6 cellular contexts compared by ENCODE assay signal in genomic region chr7:100217934-100218333, GRCh38. TPM values are rescaled to one million over a fixed set of nuclear protein-coding genes. Genes with fewer than 3 reads are reported as not detected.
DNase-seq lines count a peak whose midpoint lies in the region; ATAC-seq and TF ChIP-seq lines count a peak whose summit lies in the region.
"Not testable (repeated sequence)": the region's sequence is repeated elsewhere in the genome, so short reads cannot be mapped to it uniquely, and the experiment has no call there.

No MANE protein-coding gene starts in this region.

- peak overlapping the region in 1 of 2 donors; percentile 72 for H3K4me3 Mint-ChIP-seq in stimulated activated naive CD8-positive, alpha-beta T cell treated with anti-CD3 and anti-CD28 coated beads, Interleukin-15, amount 100 ng/mL, for 72 hours

- not testable (repeated sequence) for H3K18ac ChIP-seq in mesendoderm (ENCODE audit: low read length)

- not testable (repeated sequence) for H4K5ac ChIP-seq in mesendoderm (ENCODE audit: low read length)

- H3K4me2 ChIP-seq in Loucy (ENCODE audit: low read depth, low read length, poor library complexity, severe bottlenecking), result peak overlapping the region; percentile 34
- H3K4me2 ChIP-seq in mesendoderm (ENCODE audit: low read length), result not testable (repeated sequence)

- H2AFZ ChIP-seq in Loucy (ENCODE audit: low read length), result not testable (repeated sequence)

- DNase-seq in T1000 (lab: John Stamatoyannopoulos, UW) (peak; percentile 61), body of pancreas (peak; percentile 89 to 95 (median 90)), mesendoderm (peak; percentile 33)
- DNase-seq in stimulated activated naive CD8-positive, alpha-beta T cell treated with anti-CD3 and anti-CD28 coated beads, Interleukin-15, amount 100 ng/mL, for 72 hours, result peak; percentile 74 to 87

- peak; percentile 21 for ATAC-seq in GM18861 (IDR thresholded peaks at IDR 0.05; ENCODE audit: unreplicated experiment)
- peak; percentile 61 for ATAC-seq in body of pancreas
- peak; percentile 12 for ATAC-seq in stimulated activated naive CD8-positive, alpha-beta T cell treated with anti-CD3 and anti-CD28 coated beads, Interleukin-15, amount 100 ng/mL, for 72 hours

- H3K4me3 ChIP-seq in Loucy (ENCODE audit: low read length, poor library complexity, severe bottlenecking); body of pancreas; mesendoderm (ENCODE audit: low read length): not testable (repeated sequence)

- H3K79me1 ChIP-seq in mesendoderm (ENCODE audit: low read length), result not testable (repeated sequence)

- not testable (repeated sequence) for H2AK5ac ChIP-seq in mesendoderm (ENCODE audit: low read length)

- not testable (repeated sequence) for H3K9me2 ChIP-seq in Loucy (replicated peaks; ENCODE audit: low read depth, low read length)

- 0% methylated on average over 1 of the region's 5 CpGs; no CpG with 5 or more reads in 1 of the 2 donors for WGBS in body of pancreas, 2 donors
- WGBS in mesendoderm (ENCODE audit: extremely low coverage, insufficient coverage, low lambda C conversion rate), result no CpG with 5 or more reads among the region's 5 CpGs

- H2BK5ac ChIP-seq in mesendoderm (ENCODE audit: low read length), result not testable (repeated sequence)

- intact Hi-C loops in body of pancreas (cut with DNase I), result loop anchor here (10.0 kb wide), 1 partner anchor 83 kb away; no protein-coding TSS in a partner anchor

- H3K27ac Mint-ChIP-seq in stimulated activated naive CD8-positive, alpha-beta T cell treated with anti-CD3 and anti-CD28 coated beads, Interleukin-15, amount 100 ng/mL, for 72 hours, result not testable (repeated sequence)

- H3K27ac ChIP-seq in body of pancreas; mesendoderm (ENCODE audit: low read depth, low read length): not testable (repeated sequence)

- not testable (repeated sequence) for H3F3A ChIP-seq in Loucy (ENCODE audit: low read depth)

- not testable (repeated sequence) for H3K4ac ChIP-seq in mesendoderm (ENCODE audit: low read depth, low read length)

- not testable (repeated sequence) for H3K9ac ChIP-seq in Loucy (ENCODE audit: low read depth, low read length, poor library complexity, severe bottlenecking); mesendoderm (ENCODE audit: low read length)

- not testable (repeated sequence) for H3K9me3 ChIP-seq in Loucy (ENCODE audit: insufficient read depth, low read depth, low read length); body of pancreas

- H3K4me1 ChIP-seq in Loucy (ENCODE audit: insufficient read depth, low read length, poor library complexity, severe bottlenecking); body of pancreas; mesendoderm (ENCODE audit: control insufficient read depth, low read depth, low read length): not testable (repeated sequence)

- H3K36me3 ChIP-seq in Loucy (ENCODE audit: insufficient read depth, low read length); body of pancreas (replicated peaks in 1 of 2; ENCODE audit: insufficient read depth in 1 of 2, low read depth in 2 of 2); mesendoderm (ENCODE audit: control insufficient read depth, insufficient read depth, low read length): not testable (repeated sequence)

- not testable (repeated sequence) for H3K27me3 ChIP-seq in Loucy (ENCODE audit: insufficient read depth, low read length, poor library complexity, severe bottlenecking); body of pancreas; mesendoderm (ENCODE audit: insufficient read depth, low read length, poor library complexity)

- H2BK120ac ChIP-seq in mesendoderm (ENCODE audit: low read depth, low read length), result not testable (repeated sequence)

- not testable (repeated sequence) for H3K23ac ChIP-seq in mesendoderm (ENCODE audit: low read length)

- H4K8ac ChIP-seq in mesendoderm (ENCODE audit: low read depth, low read length), result not testable (repeated sequence)

- peaks cover 22% of the 10 kb centered on the region; the same call in 1 of the 2 replicates for H3K79me2 ChIP-seq in Loucy (ENCODE audit: insufficient read depth, low read length)
- H3K79me2 ChIP-seq in mesendoderm (ENCODE audit: control insufficient read depth, insufficient read depth, low read length), result not testable (repeated sequence)

- TF ChIP-seq CTCF in Loucy (conservative IDR thresholded peaks at IDR 0.05; ENCODE audit: low read length), result peak; percentile 24; the same call in 1 of the 2 replicates
- TF ChIP-seq CTCF in body of pancreas (IDR thresholded peaks at IDR 0.05), result peak in 6 of 7 experiments; percentile 30 to 51 (median 42)

- not testable (repeated sequence) for H2BK15ac ChIP-seq in mesendoderm (replicated peaks; ENCODE audit: low read depth)

- H3K9me3 Mint-ChIP-seq in stimulated activated naive CD8-positive, alpha-beta T cell treated with anti-CD3 and anti-CD28 coated beads, Interleukin-15, amount 100 ng/mL, for 72 hours, result not testable (repeated sequence)

- not testable (repeated sequence) for H3K56ac ChIP-seq in mesendoderm (ENCODE audit: low read length)

- TF ChIP-seq POLR2A in body of pancreas (IDR thresholded peaks at IDR 0.05), result not testable (repeated sequence)

- not testable (repeated sequence) for H3K27me3 Mint-ChIP-seq in stimulated activated naive CD8-positive, alpha-beta T cell treated with anti-CD3 and anti-CD28 coated beads, Interleukin-15, amount 100 ng/mL, for 72 hours

- H4K20me1 ChIP-seq in Loucy (ENCODE audit: insufficient read depth, low read length, poor library complexity, severe bottlenecking), result not testable (repeated sequence)

- H3K4me1 Mint-ChIP-seq in stimulated activated naive CD8-positive, alpha-beta T cell treated with anti-CD3 and anti-CD28 coated beads, Interleukin-15, amount 100 ng/mL, for 72 hours, result peaks cover 88% of the 10 kb centered on the region

RNA-seq across cellular contexts. Expression of gene PVRIG, which starts 1.8 kb away (rescaled TPM):
- 1 to 10 TPM in 1 of 2 donors, under 1 TPM in 1; 0.78 to 4.0 TPM for total RNA-seq in body of pancreas
- polyA plus RNA-seq in mesendoderm (2013, experiment 1 of 2), result not detected
- not detected for polyA plus RNA-seq in mesendoderm (2013, experiment 2 of 2)

RNA-seq across cellular contexts. Expression of gene STAG3, which starts 40.2 kb away (rescaled TPM):
- not detected for total RNA-seq in body of pancreas
- 1.1 TPM for polyA plus RNA-seq in mesendoderm (2013, experiment 1 of 2)
- polyA plus RNA-seq in mesendoderm (2013, experiment 2 of 2), result 0.67 TPM

RNA-seq across cellular contexts. Expression of gene GPC2, which starts 40.8 kb away (rescaled TPM):
- total RNA-seq in body of pancreas, result 1 to 10 TPM in 1 of 2 donors, under 1 TPM in 1; 0.99 to 1.6 TPM
- polyA plus RNA-seq in mesendoderm (2013, experiment 1 of 2), result 8.8 TPM
- polyA plus RNA-seq in mesendoderm (2013, experiment 2 of 2), result 8.9 TPM

RNA-seq across cellular contexts. Expression of gene GAL3ST4, which starts 49.5 kb away (rescaled TPM):
- under 1 TPM in 1 of 2 donors, not detected in 1; 0.26 TPM for total RNA-seq in body of pancreas
- 2.2 TPM for polyA plus RNA-seq in mesendoderm (2013, experiment 1 of 2)
- 2.2 TPM for polyA plus RNA-seq in mesendoderm (2013, experiment 2 of 2)

RNA-seq across cellular contexts. Expression of gene TRAPPC14, which starts 59.4 kb away (rescaled TPM):
- 10 to 100 TPM in 1 of 2 donors, 1 to 10 TPM in 1; 7.3 to 27.7 TPM for total RNA-seq in body of pancreas
- polyA plus RNA-seq in mesendoderm (2013, experiment 1 of 2), result 10.1 TPM
- polyA plus RNA-seq in mesendoderm (2013, experiment 2 of 2), result 9.8 TPM

Comparison
In these comparisons a context has a peak if more than half of its experiments do, and no peak if none do; other contexts are left out.
1. DNase-seq: peak in every context shown above with its lines; median percentile 90 in body of pancreas; 80 in stimulated activated naive CD8-positive, alpha-beta T cell treated with anti-CD3 and anti-CD28 coated beads, Interleukin-15, amount 100 ng/mL, for 72 hours; 61 in T1000; 33 in mesendoderm.